Comparison of ENCODE assay signal across 8 cellular contexts in the genomic region with DNA sequence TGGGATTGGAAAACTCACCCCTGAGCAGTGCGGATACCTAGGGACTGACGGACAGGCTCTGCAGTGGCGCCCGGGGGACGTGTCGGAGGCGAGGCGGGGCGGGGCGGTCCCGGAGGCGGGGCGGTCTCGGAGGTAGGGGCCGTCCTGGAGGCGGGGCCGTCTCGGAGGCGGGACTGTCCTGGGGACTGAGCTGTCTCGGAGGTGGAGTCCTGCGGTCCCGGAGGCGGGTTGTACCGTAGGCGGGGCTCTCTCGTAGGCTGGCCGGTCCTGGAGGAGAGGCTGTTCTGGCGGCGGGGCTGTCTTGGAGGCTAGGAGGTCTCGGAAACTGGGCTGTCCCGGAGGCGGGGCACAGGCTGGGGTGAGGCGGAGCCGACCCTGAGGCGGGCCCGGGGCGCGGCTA.
DNase-seq lines count a peak whose midpoint lies in the region; ATAC-seq and TF ChIP-seq lines count a peak whose summit lies in the region.
"Not testable (repeated sequence)": the region's sequence is repeated elsewhere in the genome, so short reads cannot be mapped to it uniquely, and the experiment has no call there.

No MANE protein-coding gene starts in this region.

- H3K27me3 Mint-ChIP-seq in CD8-positive, alpha-beta memory T cell; naive B cell: not testable (repeated sequence)

- not testable (repeated sequence) for H3K9me3 Mint-ChIP-seq in CD8-positive, alpha-beta memory T cell; naive B cell

- not testable (repeated sequence) for H2AFZ ChIP-seq in OCI-LY1 (ENCODE audit: low read length)

- not testable (repeated sequence) for H3K4me1 ChIP-seq in CD8-positive, alpha-beta memory T cell (ENCODE audit: insufficient read depth, low read length); OCI-LY1 (ENCODE audit: insufficient read depth, low read length, severe bottlenecking); ectodermal cell (ENCODE audit: control insufficient read depth, insufficient read depth, low read length)

- H3K4me1 Mint-ChIP-seq in CD8-positive, alpha-beta memory T cell; naive B cell: not testable (repeated sequence)

- H3K4me2 ChIP-seq in OCI-LY1 (ENCODE audit: low read length) = peak overlapping the region; percentile 41; the same call in 1 of the 2 replicates

- peak; percentile 89 for ATAC-seq in GM21528 (IDR thresholded peaks at IDR 0.05; ENCODE audit: low FRiP score, unreplicated experiment)
- ATAC-seq in HG03558 (IDR thresholded peaks at IDR 0.05; ENCODE audit: extremely low read depth, unreplicated experiment) = peak; percentile 67
- peak; percentile 75 to 76 for ATAC-seq in naive B cell (ENCODE audit: low read depth in 2 of 2)

- DNase-seq in CD8-positive, alpha-beta memory T cell = peak; percentile 91 to 96 (median 95)
- DNase-seq in activated CD8-positive, alpha-beta memory T cell treated with anti-CD3 and anti-CD28 coated beads, Interleukin-2, amount 50 U/mL, for 1 hour (ENCODE audit: extremely low read depth) = peak; percentile 68
- peak; percentile 90 for DNase-seq in naive B cell
- DNase-seq in stimulated activated CD8-positive, alpha-beta memory T cell treated with anti-CD3 and anti-CD28 coated beads, Interleukin-15, amount 100 ng/mL, for 4 hours (ENCODE audit: low read depth in 2 of 2) = peak; percentile 80 to 89

- H3K79me2 ChIP-seq in OCI-LY1 (ENCODE audit: insufficient read depth, low read length) = not testable (repeated sequence)

- not testable (repeated sequence) for H3K27me3 ChIP-seq in CD8-positive, alpha-beta memory T cell (ENCODE audit: insufficient read depth, low read length, poor library complexity, severe bottlenecking); OCI-LY1 (ENCODE audit: insufficient read depth, low read length); ectodermal cell (ENCODE audit: control insufficient read depth, insufficient read depth, low read length, poor library complexity, severe bottlenecking)

- TF ChIP-seq CTCF in OCI-LY1 (IDR thresholded peaks at IDR 0.05; ENCODE audit: low read length) = not testable (repeated sequence)

- 0 to 2% methylated on average over 11 of the region's 38 CpGs for WGBS in ectodermal cell, 2 experiments

- not testable (repeated sequence) for H3K4me3 ChIP-seq in CD8-positive, alpha-beta memory T cell (ENCODE audit: low read length)
- H3K4me3 ChIP-seq in OCI-LY1 (ENCODE audit: low read depth, low read length, poor library complexity, severe bottlenecking) = peak overlapping the region; percentile 55
- H3K4me3 ChIP-seq in ectodermal cell (ENCODE audit: insufficient read depth, low read depth, low read length) = peak overlapping the region; percentile 13

- H3K36me3 ChIP-seq in CD8-positive, alpha-beta memory T cell (ENCODE audit: insufficient read depth, low read length); OCI-LY1 (ENCODE audit: insufficient read depth, low read length); ectodermal cell (ENCODE audit: control insufficient read depth, insufficient read depth, low read length): not testable (repeated sequence)

- CTCF ChIA-PET in CD8-positive, alpha-beta memory T cell (lab: Charles Lee) = not testable (repeated sequence)

- peak overlapping the region; percentile 76 to 93 (median 85) for H3K4me3 Mint-ChIP-seq in CD8-positive, alpha-beta memory T cell
- H3K4me3 Mint-ChIP-seq in naive B cell = peak overlapping the region; percentile 69 to 94 (median 90)

- not testable (repeated sequence) for H3K9ac ChIP-seq in OCI-LY1 (ENCODE audit: low read length)

- H3K27ac Mint-ChIP-seq in CD8-positive, alpha-beta memory T cell = peak overlapping the region; percentile 84 to 98 (median 92)
- H3K27ac Mint-ChIP-seq in naive B cell = peak overlapping the region; percentile 54 to 97 (median 94)

- H4K20me1 ChIP-seq in OCI-LY1 (ENCODE audit: insufficient read depth, low read length) = not testable (repeated sequence)

- H3K36me3 Mint-ChIP-seq in CD8-positive, alpha-beta memory T cell; naive B cell: not testable (repeated sequence)

- peak overlapping the region; percentile 38 for H3K27ac ChIP-seq in CD8-positive, alpha-beta memory T cell (ENCODE audit: low read depth, low read length)
- not testable (repeated sequence) for H3K27ac ChIP-seq in OCI-LY1 (ENCODE audit: low read depth, low read length, poor library complexity, severe bottlenecking); ectodermal cell (ENCODE audit: insufficient read depth, low read depth, low read length, poor library complexity, severe bottlenecking)

- H3F3A ChIP-seq in OCI-LY1 (ENCODE audit: insufficient read depth, low read length) = not testable (repeated sequence)

- POLR2A ChIA-PET in CD8-positive, alpha-beta memory T cell (lab: Charles Lee) = not testable (repeated sequence)

- H3K9me2 ChIP-seq in OCI-LY1 (ENCODE audit: low read depth, low read length) = not testable (repeated sequence)

- not testable (repeated sequence) for H3K9me3 ChIP-seq in CD8-positive, alpha-beta memory T cell (ENCODE audit: low read length); OCI-LY1 (ENCODE audit: low read length); ectodermal cell (ENCODE audit: control insufficient read depth, low read length)
